ENCODE assay signal across 9 cellular contexts in the genomic region with DNA sequence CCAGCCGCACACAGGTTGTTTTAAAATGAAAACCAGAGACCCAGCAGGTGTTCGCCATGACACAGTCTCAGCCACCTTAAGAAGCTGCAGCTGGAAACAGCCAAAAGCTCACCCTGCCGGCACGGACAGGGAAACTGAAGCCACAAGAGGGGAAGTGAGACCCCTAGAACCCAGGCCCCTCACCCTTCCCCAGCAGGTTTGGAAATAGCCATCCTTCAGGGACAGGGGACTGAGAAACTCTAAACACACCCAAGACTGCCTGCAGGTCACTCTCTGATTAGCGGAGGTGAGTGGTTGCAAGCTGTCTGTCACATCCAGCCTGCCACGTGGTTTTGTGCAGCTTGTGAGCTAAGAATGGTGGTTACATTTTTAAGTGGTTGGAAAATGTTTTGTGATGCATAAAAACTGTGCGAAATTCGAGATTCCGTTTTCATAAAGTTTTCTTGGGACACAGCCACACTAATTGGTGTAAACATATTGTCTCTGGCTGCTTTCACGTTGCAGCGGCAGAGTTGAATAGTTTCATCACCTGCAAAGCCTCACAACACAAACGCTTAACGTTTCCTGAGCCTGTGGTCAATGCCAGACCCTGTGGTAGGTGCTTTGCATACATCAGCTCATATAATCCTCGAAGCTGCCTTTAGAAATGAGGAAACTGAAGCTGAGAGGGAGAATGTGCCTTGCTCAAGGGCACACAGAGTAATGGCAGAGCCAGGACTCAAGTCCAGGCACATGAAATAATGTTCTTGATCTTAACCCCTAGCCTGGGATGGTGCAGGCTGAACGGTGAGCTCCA. TPM values are rescaled to one million over a fixed set of nuclear protein-coding genes. Genes with fewer than 3 reads are reported as not detected.
DNase-seq lines count a peak whose midpoint lies in the region; ATAC-seq lines count a peak whose summit lies in the region.
"Had no signal": no experiment of that assay in that cellular context is flagged by ENCODE, and none has a peak within 500 bp of the region (broad histone marks: within the 10 kb centered on the region; RNA-seq: fewer than 3 reads in every experiment).

No MANE protein-coding gene starts in this region.

- peak; percentile 50 for ATAC-seq in GM21825 (IDR thresholded peaks at IDR 0.05; ENCODE audit: unreplicated experiment)
- ATAC-seq in naive B cell (ENCODE audit: low read depth in 2 of 2), result peak; percentile 54 to 56

- peaks cover 0 to 6% (median 0%) of the 10 kb centered on the region in 7 donors for H3K9me3 Mint-ChIP-seq in naive B cell

- DNase-seq in DMS79 treated with DMSO at 0.1 percent for 48 hours (lab: John Stamatoyannopoulos, UW) (peak; percentile 40), DMS79 (lab: John Stamatoyannopoulos, UW) (no peak), KBM-7 (peak; percentile 93), naive B cell (peak; percentile 87), NCI-H748 treated with DMSO at 0.1 percent for 48 hours (lab: John Stamatoyannopoulos, UW) (no peak), NCI-H146 treated with DMSO at 0.1 percent for 48 hours (lab: John Stamatoyannopoulos, UW; ENCODE audit: unreplicated experiment) (no peak)
- peak; percentile 55 for DNase-seq in activated CD8-positive, alpha-beta memory T cell treated with anti-CD3 and anti-CD28 coated beads, Interleukin-2, amount 50 U/mL, for 4 hours

- H3K4me3 Mint-ChIP-seq in naive B cell, result peak overlapping the region; percentile 88 to 99 (median 98)

- peaks cover 0 to 8% of the 10 kb centered on the region in 2 donors for H3K36me3 Mint-ChIP-seq in naive B cell

- in situ Hi-C loops in KBM-7 (cut with MboI; ENCODE audit: low pct_unique_long_range_greater_than_20kb, low sequenced_read_pairs), result no loop called here

- peaks cover 52 to 93% (median 90%) of the 10 kb centered on the region in 3 donors for H3K4me1 Mint-ChIP-seq in naive B cell

- no peaks in the 10 kb centered on the region for H3K27me3 Mint-ChIP-seq in naive B cell

- peak overlapping the region; percentile 99 to 100 (median 100) for H3K27ac Mint-ChIP-seq in naive B cell

RNA-seq across cellular contexts. Expression of a gene that starts 1.7 kb away (rescaled TPM):
- 10 to 100 TPM; 28.4 to 56.4 (median 36.0) TPM for polyA plus RNA-seq in naive B cell (ENCODE audit: low read depth in 6 of 6)

RNA-seq across cellular contexts. Expression of a gene that starts 37.5 kb away (rescaled TPM):
- polyA plus RNA-seq in naive B cell (ENCODE audit: low read depth in 6 of 6), result not detected
- polyA plus RNA-seq: A549 had no signal

Comparison
In these comparisons a context has a peak if more than half of its experiments do, and no peak if none do; other contexts are left out.
1. DNase-seq: peak in DMS79 treated with DMSO at 0.1 percent for 48 hours (single experiment), KBM-7 (single experiment), activated CD8-positive, alpha-beta memory T cell treated with anti-CD3 and anti-CD28 coated beads, Interleukin-2, amount 50 U/mL, for 4 hours (single experiment) and naive B cell (single experiment); none in DMS79 (single experiment), NCI-H748 treated with DMSO at 0.1 percent for 48 hours (single experiment) and NCI-H146 treated with DMSO at 0.1 percent for 48 hours (single experiment).